Comparison of ENCODE assay signal across 13 cellular contexts in genomic region chr17:63151981-63152523, GRCh38.
DNase-seq lines count a peak whose midpoint lies in the region; ATAC-seq lines count a peak whose summit lies in the region.
"Had no signal": no experiment of that assay in that cellular context is flagged by ENCODE, and none has a peak within 500 bp of the region (broad histone marks: within the 10 kb centered on the region; RNA-seq: fewer than 3 reads in every experiment).

No MANE protein-coding gene starts in this region.

- H3K27ac ChIP-seq in iPS-18a (ENCODE audit: low read length) (no peak overlapping the region), Karpas-422 (ENCODE audit: low read length) (no peak overlapping the region)
- H3K27ac ChIP-seq: upper lobe of right lung had no signal

- H3K79me2 ChIP-seq in Karpas-422 (ENCODE audit: low read length): no peaks in the 10 kb centered on the region

- H3K4me1 Mint-ChIP-seq in activated T-helper 17 cell treated with anti-CD3 and anti-CD28 coated beads, Interleukin-2, amount 50 U/mL, for 72 hours: peaks cover 4% of the 10 kb centered on the region
- peaks cover 12% of the 10 kb centered on the region for H3K4me1 Mint-ChIP-seq in stimulated activated effector memory CD8-positive, alpha-beta T cell treated with anti-CD3 and anti-CD28 coated beads, Interleukin-12 subunit alpha, Interleukin-12 subunit beta, amount 100 ng/mL, for 72 hours

- H3K9ac ChIP-seq in iPS-18a (ENCODE audit: low read length): no peak overlapping the region
- no peak overlapping the region for H3K9ac ChIP-seq in Karpas-422 (ENCODE audit: low read length)

- no peaks in the 10 kb centered on the region for H3K36me3 Mint-ChIP-seq in activated T-helper 17 cell treated with anti-CD3 and anti-CD28 coated beads, Interleukin-2, amount 50 U/mL, for 72 hours (ENCODE audit: low read depth)
- no peaks in the 10 kb centered on the region for H3K36me3 Mint-ChIP-seq in stimulated activated effector memory CD8-positive, alpha-beta T cell treated with anti-CD3 and anti-CD28 coated beads, Interleukin-12 subunit alpha, Interleukin-12 subunit beta, amount 100 ng/mL, for 72 hours

- no peaks in the 10 kb centered on the region for H3K27me3 ChIP-seq in iPS-18a (ENCODE audit: control insufficient read depth, insufficient read depth, low read length)
- no peaks in the 10 kb centered on the region for H3K27me3 ChIP-seq in Karpas-422 (ENCODE audit: low read length)
- H3K27me3 ChIP-seq: upper lobe of right lung had no signal

- no peaks in the 10 kb centered on the region for H3K9me3 Mint-ChIP-seq in activated T-helper 17 cell treated with anti-CD3 and anti-CD28 coated beads, Interleukin-2, amount 50 U/mL, for 72 hours
- no peaks in the 10 kb centered on the region for H3K9me3 Mint-ChIP-seq in stimulated activated effector memory CD8-positive, alpha-beta T cell treated with anti-CD3 and anti-CD28 coated beads, Interleukin-12 subunit alpha, Interleukin-12 subunit beta, amount 100 ng/mL, for 72 hours

- peak overlapping the region; percentile 6 for H3K27ac Mint-ChIP-seq in activated T-helper 17 cell treated with anti-CD3 and anti-CD28 coated beads, Interleukin-2, amount 50 U/mL, for 72 hours
- no peak overlapping the region for H3K27ac Mint-ChIP-seq in stimulated activated effector memory CD8-positive, alpha-beta T cell treated with anti-CD3 and anti-CD28 coated beads, Interleukin-12 subunit alpha, Interleukin-12 subunit beta, amount 100 ng/mL, for 72 hours

- H2AFZ ChIP-seq in Karpas-422 (ENCODE audit: low read length): no peak overlapping the region

- peak; percentile 85 for ATAC-seq in activated T-helper 17 cell treated with anti-CD3 and anti-CD28 coated beads, Interleukin-2, amount 50 U/mL, for 72 hours (replicated peaks)
- peak; percentile 86 for ATAC-seq in stimulated activated effector memory CD8-positive, alpha-beta T cell treated with anti-CD3 and anti-CD28 coated beads, Interleukin-12 subunit alpha, Interleukin-12 subunit beta, amount 100 ng/mL, for 72 hours
- ATAC-seq: esophagus mucosa, upper lobe of right lung had no signal

- H3K27me3 Mint-ChIP-seq in activated T-helper 17 cell treated with anti-CD3 and anti-CD28 coated beads, Interleukin-2, amount 50 U/mL, for 72 hours: no peaks in the 10 kb centered on the region

- H3K4me2 ChIP-seq in Karpas-422 (ENCODE audit: low read depth, low read length, poor library complexity, severe bottlenecking): no peak overlapping the region

- H4K20me1 ChIP-seq in Karpas-422 (ENCODE audit: insufficient read depth, low read depth, low read length): no peaks in the 10 kb centered on the region

- H3K36me3 ChIP-seq in iPS-18a (ENCODE audit: control insufficient read depth, low read depth, low read length) (no peaks in the 10 kb centered on the region), Karpas-422 (ENCODE audit: insufficient read depth, low read length) (no peaks in the 10 kb centered on the region)
- H3K36me3 ChIP-seq: upper lobe of right lung had no signal

- DNase-seq in NCI-H446 treated with DMSO at 0.1 percent for 48 hours (lab: John Stamatoyannopoulos, UW) (peak; percentile 3), NCI-H446 (lab: John Stamatoyannopoulos, UW) (no peak), Karpas-422 (no peak), DMS153 treated with DMSO at 0.1 percent for 48 hours (lab: John Stamatoyannopoulos, UW; ENCODE audit: unreplicated experiment) (no peak), NCI-H1436 treated with DMSO at 0.1 percent for 48 hours (lab: John Stamatoyannopoulos, UW) (no peak)
- DNase-seq in stimulated activated effector memory CD8-positive, alpha-beta T cell treated with anti-CD3 and anti-CD28 coated beads, Interleukin-12 subunit alpha, Interleukin-12 subunit beta, amount 100 ng/mL, for 72 hours (ENCODE audit: low spot score in 2 of 2): no peak
- DNase-seq: aorta, DND-41, NCI-H524 treated with DMSO at 0.1 percent for 48 hours, upper lobe of right lung had no signal

- peak overlapping the region; percentile 10 for H3K4me3 Mint-ChIP-seq in activated T-helper 17 cell treated with anti-CD3 and anti-CD28 coated beads, Interleukin-2, amount 50 U/mL, for 72 hours
- peak overlapping the region; percentile 26 for H3K4me3 Mint-ChIP-seq in stimulated activated effector memory CD8-positive, alpha-beta T cell treated with anti-CD3 and anti-CD28 coated beads, Interleukin-12 subunit alpha, Interleukin-12 subunit beta, amount 100 ng/mL, for 72 hours

- H3K4me3 ChIP-seq in iPS-18a (ENCODE audit: low read length) (peak overlapping the region; percentile 4), Karpas-422 (ENCODE audit: low read length) (no peak overlapping the region)
- H3K4me3 ChIP-seq: upper lobe of right lung had no signal

- H3K9me2 ChIP-seq in Karpas-422 (replicated peaks; ENCODE audit: insufficient read depth, low read length): no peaks in the 10 kb centered on the region

- no peaks in the 10 kb centered on the region for H3K9me3 ChIP-seq in iPS-18a (ENCODE audit: control insufficient read depth, low read depth, low read length)
- H3K9me3 ChIP-seq in Karpas-422 (ENCODE audit: low read length): no peaks in the 10 kb centered on the region
- H3K9me3 ChIP-seq: upper lobe of right lung had no signal

- H3K4me1 ChIP-seq in iPS-18a (ENCODE audit: control insufficient read depth, low read depth, low read length) (peaks cover 39% of the 10 kb centered on the region), Karpas-422 (ENCODE audit: low read length) (peaks cover 9% of the 10 kb centered on the region)
- H3K4me1 ChIP-seq: upper lobe of right lung had no signal
